ENCODE assay signal across 9 cellular contexts in genomic region chr14:35347323-35348043, GRCh38. TPM values are rescaled to one million over a fixed set of nuclear protein-coding genes. Genes with fewer than 3 reads are reported as not detected.
DNase-seq lines count a peak whose midpoint lies in the region; ATAC-seq, FAIRE-seq and TF ChIP-seq lines count a peak whose summit lies in the region.
"Had no signal": no experiment of that assay in that cellular context is flagged by ENCODE, and none has a peak within 500 bp of the region (broad histone marks: within the 10 kb centered on the region; RNA-seq: fewer than 3 reads in every experiment).

No MANE protein-coding gene starts in this region.

- TF ChIP-seq RAD21 in SK-N-SH (IDR thresholded peaks at IDR 0.05; ENCODE audit: low read length) = no peak

- TF ChIP-seq CTCF in SK-N-SH (IDR thresholded peaks at IDR 0.05) = no peak

- H2AFZ ChIP-seq in SK-N-SH (ENCODE audit: low read depth) = no peak overlapping the region

- CTCF ChIA-PET in SK-N-SH (lab: Yijun Ruan, JAX) = interaction anchor here (1.4 kb wide), 1 partner anchor 118 kb away, joined by 4 read pairs; no protein-coding TSS in a partner anchor

- no peaks in the 10 kb centered on the region for H3K9me3 Mint-ChIP-seq in stimulated activated naive CD8-positive, alpha-beta T cell treated with anti-CD3 and anti-CD28 coated beads, Interleukin-15, Interleukin-2, amounts not matched to agents 100 ng/mL and 50 ng/mL, for 24 hours

- H3K27me3 Mint-ChIP-seq in stimulated activated naive CD8-positive, alpha-beta T cell treated with anti-CD3 and anti-CD28 coated beads, Interleukin-15, Interleukin-2, amounts not matched to agents 100 ng/mL and 50 ng/mL, for 24 hours = no peaks in the 10 kb centered on the region

- H3K4me3 Mint-ChIP-seq in stimulated activated naive CD8-positive, alpha-beta T cell treated with anti-CD3 and anti-CD28 coated beads, Interleukin-15, Interleukin-2, amounts not matched to agents 100 ng/mL and 50 ng/mL, for 24 hours = no peak overlapping the region

- peaks cover 30% of the 10 kb centered on the region for H3K4me1 Mint-ChIP-seq in stimulated activated naive CD8-positive, alpha-beta T cell treated with anti-CD3 and anti-CD28 coated beads, Interleukin-15, Interleukin-2, amounts not matched to agents 100 ng/mL and 50 ng/mL, for 24 hours (ENCODE audit: low read depth)

- no peak overlapping the region for H3K4me2 ChIP-seq in SK-N-SH

- H3K79me2 ChIP-seq in SK-N-SH (ENCODE audit: insufficient read depth) = no peaks in the 10 kb centered on the region

- WGBS in SK-N-SH (ENCODE audit: low lambda C conversion rate) = 82% methylated on average over 7 of the region's 13 CpGs

- no peaks in the 10 kb centered on the region for H3K36me3 Mint-ChIP-seq in stimulated activated naive CD8-positive, alpha-beta T cell treated with anti-CD3 and anti-CD28 coated beads, Interleukin-15, Interleukin-2, amounts not matched to agents 100 ng/mL and 50 ng/mL, for 24 hours (ENCODE audit: low read depth)

- no peaks in the 10 kb centered on the region for H3K36me3 ChIP-seq in SK-N-SH (replicated peaks in 1 of 2; ENCODE audit: control insufficient read depth in 1 of 2, insufficient read depth in 2 of 2, low read length in 1 of 2)

- H3K27me3 ChIP-seq in SK-N-SH (ENCODE audit: insufficient read depth) = no peaks in the 10 kb centered on the region

- H3K27ac ChIP-seq in SK-N-SH (ENCODE audit: low read depth in 2 of 2, low read length in 1 of 2) = no peak overlapping the region
- H3K27ac ChIP-seq: epithelial cell of prostate had no signal

- TF ChIP-seq EP300 in SK-N-SH (IDR thresholded peaks at IDR 0.05; ENCODE audit: borderline replicate concordance in 1 of 2, low read depth in 1 of 2, low read length in 1 of 2) = no peak

- peak; percentile 11 for DNase-seq in SK-N-SH
- peak; percentile 65 for DNase-seq in NCI-H510A treated with DMSO at 0.1 percent for 48 hours (lab: John Stamatoyannopoulos, UW)
- DNase-seq in left colon = peak in 1 of 2 donors; percentile 67
- DNase-seq in dermis blood vessel endothelial cell = no peak
- no peak for DNase-seq in urothelium cell line (ENCODE audit: low spot score)

- no peaks in the 10 kb centered on the region for H3K9me3 ChIP-seq in SK-N-SH

- ATAC-seq in SK-N-SH treated with all-trans-retinoic acid at 6 μM for 48 hours (no peak), left colon (peak; percentile 90), HG02884 (IDR thresholded peaks at IDR 0.05; ENCODE audit: unreplicated experiment) (no peak)

- no peaks in the 10 kb centered on the region for H3K9me2 ChIP-seq in SK-N-SH

- no peaks in the 10 kb centered on the region for H3F3A ChIP-seq in SK-N-SH (replicated peaks; ENCODE audit: insufficient read depth)

- peak overlapping the region; percentile 49 for H3K27ac Mint-ChIP-seq in stimulated activated naive CD8-positive, alpha-beta T cell treated with anti-CD3 and anti-CD28 coated beads, Interleukin-15, Interleukin-2, amounts not matched to agents 100 ng/mL and 50 ng/mL, for 24 hours

- H3K9ac ChIP-seq in SK-N-SH = no peak overlapping the region

- peaks cover 0 to under 1% of the 10 kb centered on the region in 2 experiments; a peak in 1 of 4 replicates for H3K4me1 ChIP-seq in SK-N-SH (ENCODE audit: control insufficient read depth in 1 of 2, insufficient read depth in 2 of 2, low read depth in 1 of 2, low read length in 1 of 2)

- no peak overlapping the region for H3K4me3 ChIP-seq in SK-N-SH (ENCODE audit: low read depth in 2 of 2, low read length in 1 of 2)

- no peaks in the 10 kb centered on the region for H4K20me1 ChIP-seq in SK-N-SH (ENCODE audit: insufficient read depth)

- no peak for FAIRE-seq in urothelium cell line (lab: Jason Lieb, UNC)

- intact Hi-C loops in left colon (cut with DNase I, micrococcal nuclease) = no loop called here

- POLR2A ChIA-PET in SK-N-SH (lab: Yijun Ruan, JAX) = no interaction called here

TF ChIP-seq in SK-N-SH, 30 proteins besides CTCF, POLR2A, EP300 and RAD21 (continues in another document):
- no peak for TF ChIP-seq SIN3A (IDR thresholded peaks at IDR 0.05; ENCODE audit: borderline replicate concordance, low read depth, low read length)
- no peak for TF ChIP-seq CHD2 (IDR thresholded peaks at IDR 0.05; ENCODE audit: low read length, partially characterized antibody)
- no peak for TF ChIP-seq GATA2 (CRISPR knock-in tag; IDR thresholded peaks at IDR 0.05)
- no peak for TF ChIP-seq TCF12 (IDR thresholded peaks at IDR 0.05)
- TF ChIP-seq, protein P1, sequence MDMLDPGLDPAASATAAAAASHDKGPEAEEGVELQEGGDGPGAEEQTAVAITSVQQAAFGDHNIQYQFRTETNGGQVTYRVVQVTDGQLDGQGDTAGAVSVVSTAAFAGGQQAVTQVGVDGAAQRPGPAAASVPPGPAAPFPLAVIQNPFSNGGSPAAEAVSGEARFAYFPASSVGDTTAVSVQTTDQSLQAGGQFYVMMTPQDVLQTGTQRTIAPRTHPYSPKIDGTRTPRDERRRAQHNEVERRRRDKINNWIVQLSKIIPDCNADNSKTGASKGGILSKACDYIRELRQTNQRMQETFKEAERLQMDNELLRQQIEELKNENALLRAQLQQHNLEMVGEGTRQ (IDR thresholded peaks at IDR 0.05; ENCODE audit: borderline replicate concordance, low read depth, low read length) = no peak
- TF ChIP-seq MEF2A (IDR thresholded peaks at IDR 0.05; ENCODE audit: borderline replicate concordance, low read depth) = no peak
- TF ChIP-seq FOSL2 (IDR thresholded peaks at IDR 0.05; ENCODE audit: borderline replicate concordance, low read depth) = no peak

TF ChIP-seq in SK-N-SH treated with all-trans-retinoic acid at 6 μM for 48 hours, 23 proteins besides CTCF, POLR2A, EP300 and RAD21 (continues in another document):
- TF ChIP-seq RARB (CRISPR knock-in tag; IDR thresholded peaks at IDR 0.05) (no peak), PPARA (CRISPR knock-in tag; IDR thresholded peaks at IDR 0.05; ENCODE audit: borderline replicate concordance) (no peak), ZFP3 (CRISPR knock-in tag; IDR thresholded peaks at IDR 0.05) (no peak), BACH2 (CRISPR knock-in tag; IDR thresholded peaks at IDR 0.05; ENCODE audit: borderline replicate concordance) (no peak), CREB5 (CRISPR knock-in tag; IDR thresholded peaks at IDR 0.05; ENCODE audit: low read depth) (no peak), POU6F1 (CRISPR knock-in tag; IDR thresholded peaks at IDR 0.05; ENCODE audit: borderline replicate concordance, low read depth) (no peak), ESRRG (CRISPR knock-in tag; IDR thresholded peaks at IDR 0.05) (no peak), ZNF8 (CRISPR knock-in tag; IDR thresholded peaks at IDR 0.05) (no peak), SNAI2 (CRISPR knock-in tag; IDR thresholded peaks at IDR 0.05) (no peak), ZC3H10 (CRISPR knock-in tag; IDR thresholded peaks at IDR 0.05) (no peak), TCF4 (CRISPR knock-in tag; IDR thresholded peaks at IDR 0.05; ENCODE audit: borderline replicate concordance) (no peak), CSDC2 (CRISPR knock-in tag; IDR thresholded peaks at IDR 0.05) (no peak), OSR1 (CRISPR knock-in tag; IDR thresholded peaks at IDR 0.05) (no peak)
- TF ChIP-seq, protein P2, sequence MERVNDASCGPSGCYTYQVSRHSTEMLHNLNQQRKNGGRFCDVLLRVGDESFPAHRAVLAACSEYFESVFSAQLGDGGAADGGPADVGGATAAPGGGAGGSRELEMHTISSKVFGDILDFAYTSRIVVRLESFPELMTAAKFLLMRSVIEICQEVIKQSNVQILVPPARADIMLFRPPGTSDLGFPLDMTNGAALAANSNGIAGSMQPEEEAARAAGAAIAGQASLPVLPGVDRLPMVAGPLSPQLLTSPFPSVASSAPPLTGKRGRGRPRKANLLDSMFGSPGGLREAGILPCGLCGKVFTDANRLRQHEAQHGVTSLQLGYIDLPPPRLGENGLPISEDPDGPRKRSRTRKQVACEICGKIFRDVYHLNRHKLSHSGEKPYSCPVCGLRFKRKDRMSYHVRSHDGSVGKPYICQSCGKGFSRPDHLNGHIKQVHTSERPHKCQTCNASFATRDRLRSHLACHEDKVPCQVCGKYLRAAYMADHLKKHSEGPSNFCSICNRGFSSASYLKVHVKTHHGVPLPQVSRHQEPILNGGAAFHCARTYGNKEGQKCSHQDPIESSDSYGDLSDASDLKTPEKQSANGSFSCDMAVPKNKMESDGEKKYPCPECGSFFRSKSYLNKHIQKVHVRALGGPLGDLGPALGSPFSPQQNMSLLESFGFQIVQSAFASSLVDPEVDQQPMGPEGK (CRISPR knock-in tag; IDR thresholded peaks at IDR 0.05; ENCODE audit: borderline replicate concordance) = no peak

RNA-seq across cellular contexts. Expression of gene PSMA6, which starts 55.3 kb away (rescaled TPM):
- polyA plus RNA-seq in SK-N-SH (2012; rRNA removed) = 174 and 227 TPM in 2 replicates
- polyA plus RNA-seq in SK-N-SH (2012; cell fraction: cytosol; rRNA removed) = 237 and 272 TPM in 2 replicates
- 74.5 and 150 TPM in 2 replicates for polyA plus RNA-seq in SK-N-SH (2012; cell fraction: nucleus; rRNA removed)
- 100 to 1,000 TPM; 138 to 171 TPM for total RNA-seq in left colon
- 203 and 270 TPM in 2 replicates for total RNA-seq in dermis blood vessel endothelial cell

RNA-seq across cellular contexts. Expression of gene NFKBIA, which starts 57.1 kb away (rescaled TPM):
- 56.3 and 56.7 TPM in 2 replicates for polyA plus RNA-seq in SK-N-SH (2012; rRNA removed)
- polyA plus RNA-seq in SK-N-SH (2012; cell fraction: cytosol; rRNA removed) = 30.8 and 34.1 TPM in 2 replicates
- polyA plus RNA-seq in SK-N-SH (2012; cell fraction: nucleus; rRNA removed) = 154 and 164 TPM in 2 replicates
- total RNA-seq in left colon (100 to 1,000 TPM; 150 to 193 TPM), dermis blood vessel endothelial cell (138 and 262 TPM in 2 replicates)

Comparison
In these comparisons a context has a peak if more than half of its experiments do, and no peak if none do; other contexts are left out.
1. DNase-seq: peak in SK-N-SH (single experiment) and NCI-H510A treated with DMSO at 0.1 percent for 48 hours (single experiment); none in dermis blood vessel endothelial cell (single experiment) and urothelium cell line (single experiment).